In the genomic region with DNA sequence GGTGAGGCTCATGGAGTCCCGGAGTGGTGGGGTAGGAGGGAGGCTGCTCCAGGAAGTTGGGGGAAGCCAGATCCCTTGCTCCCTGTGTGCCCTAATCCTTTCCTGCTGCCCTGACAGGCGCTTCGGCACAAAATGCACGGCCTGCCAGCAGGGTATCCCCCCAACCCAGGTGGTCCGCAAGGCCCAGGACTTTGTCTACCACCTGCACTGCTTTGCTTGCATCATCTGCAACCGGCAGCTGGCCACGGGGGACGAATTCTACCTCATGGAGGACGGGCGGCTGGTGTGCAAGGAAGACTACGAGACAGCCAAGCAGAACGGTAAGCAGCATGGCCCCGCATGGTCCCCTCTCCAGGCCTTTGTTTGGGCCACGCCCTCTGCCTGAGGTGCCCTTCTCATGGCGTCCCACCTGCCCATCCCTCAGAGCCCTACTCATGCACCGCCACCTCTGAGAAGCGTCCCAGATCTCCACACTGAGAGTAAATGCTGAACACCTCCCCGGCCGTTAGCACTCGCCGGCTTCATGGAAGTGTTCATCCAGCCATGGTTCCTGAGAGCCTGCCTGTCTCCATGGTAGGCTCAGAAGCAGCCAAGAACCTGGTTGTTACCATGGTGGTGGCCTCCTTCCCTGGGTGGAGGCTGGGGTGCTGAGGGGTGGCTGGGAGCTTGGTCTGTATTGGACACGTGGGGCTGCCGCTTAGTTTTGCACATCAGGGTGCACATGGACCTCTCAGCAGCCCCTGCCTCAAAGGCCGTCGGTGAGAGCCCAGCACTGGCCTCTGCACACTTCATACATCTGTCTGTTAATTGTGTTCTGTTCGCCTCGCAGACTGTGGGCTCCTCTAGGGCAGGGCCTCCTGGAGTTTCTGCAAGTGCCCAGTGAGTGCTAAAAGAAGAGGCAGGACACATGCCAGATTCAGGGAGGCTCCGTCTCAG, we compare ENCODE assay signal across 21 cellular contexts. TPM values are rescaled to one million over a fixed set of nuclear protein-coding genes. Genes with fewer than 3 reads are reported as not detected.
DNase-seq lines count a peak whose midpoint lies in the region; ATAC-seq, FAIRE-seq and TF ChIP-seq lines count a peak whose summit lies in the region.
"Had no signal": no experiment of that assay in that cellular context is flagged by ENCODE, and none has a peak within 500 bp of the region (broad histone marks: within the 10 kb centered on the region; RNA-seq: fewer than 3 reads in every experiment).

No MANE protein-coding gene starts in this region.

- H2AK5ac ChIP-seq in H1 (ENCODE audit: low read depth, low read length) (no peak overlapping the region), trophoblast cell (ENCODE audit: low read length) (no peak overlapping the region)

- H3K14ac ChIP-seq in H1 (ENCODE audit: insufficient read length) (no peak overlapping the region), trophoblast cell (ENCODE audit: low read length) (no peak overlapping the region)

- H3K9me3 ChIP-seq in H1 (ENCODE audit: insufficient read depth in 2 of 2, low read depth in 1 of 2, low read length in 1 of 2) (no peaks in the 10 kb centered on the region), trophoblast cell (ENCODE audit: insufficient read depth, low read depth, low read length) (peaks cover 4% of the 10 kb centered on the region)

- no peak overlapping the region for H4K5ac ChIP-seq in H1 (ENCODE audit: insufficient read length, low read depth, low read length)

- 91% methylated on average over 28 of the region's 28 CpGs; no CpG with 5 or more reads in 1 of the 2 experiments for WGBS in H1 (ENCODE audit: extremely low coverage in 1 of 2, insufficient coverage in 1 of 2, insufficient read length in 1 of 2, insufficient replicate concordance in 2 of 2, low coverage in 1 of 2, low lambda C conversion rate in 2 of 2, missing lambda C conversion rate in 1 of 2), 2 experiments
- no CpG with 5 or more reads among the region's 28 CpGs for WGBS in trophoblast cell (ENCODE audit: extremely low coverage, insufficient coverage, insufficient read length)

- no peaks in the 10 kb centered on the region for H3K9me3 Mint-ChIP-seq in activated T-helper 17 cell treated with anti-CD3 and anti-CD28 coated beads, Interleukin-2, amount 50 U/mL, for 72 hours
- H3K9me3 Mint-ChIP-seq: CD4-positive, CD25-positive, alpha-beta regulatory T cell; GM23338; HFFc6 had no signal

- H2BK120ac ChIP-seq in H1 (replicated peaks; ENCODE audit: low read depth, low read length) (no peak overlapping the region), trophoblast cell (ENCODE audit: insufficient read depth, low read length, poor library complexity) (no peak overlapping the region)

- no peak overlapping the region for H3K23ac ChIP-seq in H1 (ENCODE audit: insufficient read length)
- H3K23ac ChIP-seq in trophoblast cell (ENCODE audit: low read length) = no peak overlapping the region

- TF ChIP-seq CTCF in H1 (IDR thresholded peaks at IDR 0.05; ENCODE audit: control extremely low read depth in 1 of 3, insufficient read depth in 1 of 3, low read depth in 1 of 3, low read length in 3 of 3) = no peak

- H3K4me2 ChIP-seq in H1 (ENCODE audit: insufficient read depth in 1 of 2, low read depth in 2 of 2, low read length in 2 of 2) (no peak overlapping the region), trophoblast cell (ENCODE audit: low read length) (no peak overlapping the region)
- H3K4me2 ChIP-seq: GM23338 had no signal

- no peak overlapping the region for H3K4me3 Mint-ChIP-seq in activated T-helper 17 cell treated with anti-CD3 and anti-CD28 coated beads, Interleukin-2, amount 50 U/mL, for 72 hours
- H3K4me3 Mint-ChIP-seq: CD4-positive, CD25-positive, alpha-beta regulatory T cell; GM23338; HFFc6 had no signal

- no peak overlapping the region for H3K27ac Mint-ChIP-seq in activated T-helper 17 cell treated with anti-CD3 and anti-CD28 coated beads, Interleukin-2, amount 50 U/mL, for 72 hours
- H3K27ac Mint-ChIP-seq: GM23338, HFFc6 had no signal

- H2BK5ac ChIP-seq in H1 (ENCODE audit: low read depth, low read length) (0 out of 2 replicates have a peak overlapping the region, but pooled peaks have one; percentile 8), trophoblast cell (ENCODE audit: low read depth, low read length, poor library complexity) (no peak overlapping the region)

- TF ChIP-seq POLR2A in GM12891 (IDR thresholded peaks at IDR 0.05; ENCODE audit: low read depth, low read length) = no peak
- TF ChIP-seq POLR2A in H1 (IDR thresholded peaks at IDR 0.05; ENCODE audit: control extremely low read depth in 1 of 2, low read depth in 2 of 2, low read length in 2 of 2) = no peak

- FAIRE-seq in GM12891 (lab: Jason Lieb, UNC) (no peak), H1 (lab: Jason Lieb, UNC) (no peak)
- FAIRE-seq: RCC 7860 had no signal

- H3K18ac ChIP-seq in H1 (ENCODE audit: extremely low read depth, low read length) (peak overlapping the region; percentile 63; the same call in 1 of the 2 replicates), trophoblast cell (ENCODE audit: low read length) (no peak overlapping the region)

- no peak for ATAC-seq in activated T-helper 17 cell treated with anti-CD3 and anti-CD28 coated beads, Interleukin-2, amount 50 U/mL, for 72 hours (replicated peaks)
- ATAC-seq: GM23338, Right ventricle myocardium inferior had no signal

- H3K4me3 ChIP-seq in H1 (ENCODE audit: extremely low read depth in 1 of 4, insufficient read depth in 2 of 4, low read depth in 3 of 4, low read length in 4 of 4) = no peak overlapping the region
- H3K4me3 ChIP-seq in trophoblast cell (ENCODE audit: low read depth, low read length) = no peak overlapping the region
- H3K4me3 ChIP-seq: GM23338 had no signal

- H3K9ac ChIP-seq in H1 (replicated peaks in 1 of 4; ENCODE audit: extremely low read depth in 1 of 4, low read depth in 3 of 4, low read length in 3 of 4) (no peak overlapping the region), trophoblast cell (ENCODE audit: low read length) (no peak overlapping the region)

- H2BK12ac ChIP-seq in H1 (ENCODE audit: low read depth, low read length) (peak overlapping the region; percentile 18; the same call in 1 of the 2 replicates), trophoblast cell (ENCODE audit: low read length) (no peak overlapping the region)

- no peak overlapping the region for H2BK15ac ChIP-seq in H1 (ENCODE audit: low read length)

- H3K27me3 Mint-ChIP-seq in activated T-helper 17 cell treated with anti-CD3 and anti-CD28 coated beads, Interleukin-2, amount 50 U/mL, for 72 hours = no peaks in the 10 kb centered on the region

- H3K79me2 ChIP-seq in H1 (ENCODE audit: control insufficient read depth in 1 of 2, insufficient read depth in 2 of 2, low read length in 2 of 2) (no peaks in the 10 kb centered on the region), trophoblast cell (ENCODE audit: control insufficient read depth, insufficient read depth, low read length, poor library complexity) (no peaks in the 10 kb centered on the region)

- no peak overlapping the region for H4K91ac ChIP-seq in H1 (replicated peaks; ENCODE audit: insufficient read length, low read length)
- no peak overlapping the region for H4K91ac ChIP-seq in trophoblast cell (ENCODE audit: low read depth, low read length)

- H4K8ac ChIP-seq in H1 (ENCODE audit: extremely low read depth, insufficient read depth, low read length) (no peak overlapping the region; the same call in 1 of the 2 replicates), trophoblast cell (ENCODE audit: low read depth, low read length) (no peak overlapping the region)

- TF ChIP-seq EP300 in H1 (IDR thresholded peaks at IDR 0.05; ENCODE audit: borderline replicate concordance in 1 of 2, low read depth in 2 of 2, low read length in 2 of 2) = no peak

- no peak overlapping the region for H2AFZ ChIP-seq in H1 (ENCODE audit: low read length)
- H2AFZ ChIP-seq in trophoblast cell (ENCODE audit: insufficient read depth, low read length, poor library complexity) = no peak overlapping the region
- H2AFZ ChIP-seq: GM23338 had no signal

- H3K36me3 ChIP-seq in H1 (ENCODE audit: control insufficient read depth in 2 of 4, insufficient read depth in 4 of 4, low read length in 3 of 4) (no peaks in the 10 kb centered on the region; a peak in 1 of 8 replicates), trophoblast cell (ENCODE audit: control insufficient read depth in 1 of 2, insufficient read depth in 2 of 2, low read length in 2 of 2) (no peaks in the 10 kb centered on the region)

- no peaks in the 10 kb centered on the region for H3K79me1 ChIP-seq in H1 (ENCODE audit: low read depth, low read length)
- H3K79me1 ChIP-seq in trophoblast cell (ENCODE audit: low read length) = no peaks in the 10 kb centered on the region

- CTCF ChIA-PET in H1 (lab: Charles Lee; ENCODE audit: partially characterized antibody) = interaction anchor here (0.7 to 11.1 kb wide), 8 partner anchors 8 to 98 kb away, joined by 3 to 244 read pairs (median 4); no protein-coding TSS in a partner anchor

- DNase-seq in AG20443 (ENCODE audit: low spot score) (peak; percentile 8), GM12891 (ENCODE audit: insufficient read length, low spot score) (no peak), H1 (ENCODE audit: low read depth in 1 of 2, low spot score in 2 of 2) (no peak), posterior vena cava (ENCODE audit: low spot score) (peak; percentile 73), trophoblast cell (no peak), NCI-H1436 (lab: John Stamatoyannopoulos, UW) (no peak), A172 (ENCODE audit: low spot score) (no peak)
- DNase-seq: CD4-positive, CD25-positive, alpha-beta regulatory T cell; COR-L47; GDM1; HFFc6; KBM-7; NCI-H1105; NCI-H1694 treated with DMSO at 0.1 percent for 48 hours; NCI-H2107; NCI-H510A; NCI-H774 had no signal

- no peak overlapping the region for H4K12ac ChIP-seq in trophoblast cell (ENCODE audit: low read depth, low read length)

- no peaks in the 10 kb centered on the region for H3K4me1 Mint-ChIP-seq in activated T-helper 17 cell treated with anti-CD3 and anti-CD28 coated beads, Interleukin-2, amount 50 U/mL, for 72 hours
- H3K4me1 Mint-ChIP-seq: CD4-positive, CD25-positive, alpha-beta regulatory T cell had no signal

- H4K20me1 ChIP-seq in H1 (replicated peaks in 1 of 2; ENCODE audit: control insufficient read depth in 1 of 2, insufficient read depth in 2 of 2, low read length in 2 of 2) = no peaks in the 10 kb centered on the region

- no peaks in the 10 kb centered on the region for H3K23me2 ChIP-seq in H1 (ENCODE audit: low read depth, low read length)

- intact Hi-C loops in posterior vena cava (cut with DNase I) = no loop called here

- no peak overlapping the region for H3K56ac ChIP-seq in H1 (replicated peaks; ENCODE audit: insufficient read length, low read depth, low read length)

- POLR2A ChIA-PET in H1 (lab: Charles Lee; ENCODE audit: partially characterized antibody) = interaction anchor here (1.2 to 4.7 kb wide), 6 partner anchors 9 to 35 kb away, joined by 3 to 17 read pairs (median 6); no protein-coding TSS in a partner anchor

- H3K4me1 ChIP-seq in H1 (replicated peaks in 1 of 4; ENCODE audit: control insufficient read depth in 3 of 4, insufficient read depth in 4 of 4, low read length in 3 of 4) = peaks cover 15 to 43% (median 29%) of the 10 kb centered on the region in 4 experiments
- H3K4me1 ChIP-seq in trophoblast cell (ENCODE audit: control insufficient read depth in 1 of 2, insufficient read depth in 2 of 2, low read length in 2 of 2) = no peaks in the 10 kb centered on the region

- H3K27me3 ChIP-seq in H1 (replicated peaks in 1 of 4; ENCODE audit: control insufficient read depth in 3 of 4, extremely low read depth in 1 of 4, insufficient read depth in 3 of 4, low read length in 3 of 4) = no peaks in the 10 kb centered on the region; a peak in 1 of 7 replicates
- no peaks in the 10 kb centered on the region for H3K27me3 ChIP-seq in trophoblast cell (ENCODE audit: insufficient read depth, low read length)

- no peak for TF ChIP-seq RAD21 in H1 (IDR thresholded peaks at IDR 0.05 in 1 of 2, conservative IDR thresholded peaks at IDR 0.05 in 1 of 2; ENCODE audit: low read depth in 2 of 2, low read length in 2 of 2)

- no peak overlapping the region for H2BK20ac ChIP-seq in H1 (ENCODE audit: low read length)

- H3K36me3 Mint-ChIP-seq in activated T-helper 17 cell treated with anti-CD3 and anti-CD28 coated beads, Interleukin-2, amount 50 U/mL, for 72 hours (ENCODE audit: low read depth) = no peaks in the 10 kb centered on the region
- H3K36me3 Mint-ChIP-seq: CD4-positive, CD25-positive, alpha-beta regulatory T cell had no signal

- H3K4ac ChIP-seq in H1 (replicated peaks; ENCODE audit: insufficient read length, low read depth, low read length) (no peak overlapping the region), trophoblast cell (ENCODE audit: low read depth, low read length) (no peak overlapping the region)

- H3K27ac ChIP-seq in H1 (ENCODE audit: low read depth, low read length) (no peak overlapping the region), trophoblast cell (ENCODE audit: low read depth, low read length) (no peak overlapping the region)

RNA-seq across cellular contexts. Expression of gene LHX4, which starts 36.5 kb away (rescaled TPM):
- 0.64 TPM for polyA plus RNA-seq in GM12891 (2012; ENCODE audit: low read depth, missing spikeins)
- total RNA-seq in H1 (2021; fragmentation: NEBNext Ultra II Directional; extraction: Animal tissue kit (Norgen Biotek cat#: 25700)) = 4.9 and 5.7 TPM in 2 replicates
- 0.80 and 0.85 TPM in 2 replicates for polyA plus RNA-seq in H1 (2011; rRNA removed)
- 1.6 TPM for polyA plus RNA-seq in H1 (2011; cell fraction: cytosol; rRNA removed)
- polyA plus RNA-seq in H1 (2011; cell fraction: nucleus; rRNA removed) = 3.3 TPM
- polyA plus RNA-seq in H1 (2012, experiment 1 of 2) = 1.7 to 3.9 TPM (median 2.8 TPM) in 4 replicates
- polyA plus RNA-seq in H1 (2012, experiment 2 of 2) = 1.1 TPM
- polyA plus RNA-seq in H1 (2013, experiment 1 of 2) = 1.1 TPM
- polyA plus RNA-seq in H1 (2013, experiment 2 of 2) = 0.96 TPM
- 2.1 and 3.0 TPM in 2 replicates for polyA minus RNA-seq in H1 (2011; rRNA and poly(A)+ RNA removed)
- polyA minus RNA-seq in H1 (2011; cell fraction: cytosol; rRNA and poly(A)+ RNA removed) = 2.3 TPM
- 3.0 TPM for polyA minus RNA-seq in H1 (2011; cell fraction: nucleus; rRNA and poly(A)+ RNA removed)
- not detected for total RNA-seq in posterior vena cava
- polyA plus RNA-seq in trophoblast cell (2013) = 0.08 and 0.11 TPM in 2 replicates
- total RNA-seq in A172 (2014; rRNA removed; shearing (Covaris generic)) = 0.31 and 0.34 TPM in 2 replicates
- under 1 TPM in 1 of 2 donors, not detected in 1; 0.40 TPM for total RNA-seq in activated T-helper 17 cell treated with anti-CD3 and anti-CD28 coated beads, Interleukin-2, amount 50 U/mL, for 72 hours
- total RNA-seq: CD4-positive, CD25-positive, alpha-beta regulatory T cell; Right ventricle myocardium inferior had no signal

Comparison
In these comparisons a context has a peak if more than half of its experiments do, and no peak if none do; other contexts are left out.
1. DNase-seq: peak in AG20443 (single experiment) and posterior vena cava (single experiment); none in GM12891 (single experiment), H1 (0 of 2), trophoblast cell (0 of 2), NCI-H1436 (single experiment) and A172 (single experiment).